Comparison of ENCODE assay signal across 9 cellular contexts in the genomic region with DNA sequence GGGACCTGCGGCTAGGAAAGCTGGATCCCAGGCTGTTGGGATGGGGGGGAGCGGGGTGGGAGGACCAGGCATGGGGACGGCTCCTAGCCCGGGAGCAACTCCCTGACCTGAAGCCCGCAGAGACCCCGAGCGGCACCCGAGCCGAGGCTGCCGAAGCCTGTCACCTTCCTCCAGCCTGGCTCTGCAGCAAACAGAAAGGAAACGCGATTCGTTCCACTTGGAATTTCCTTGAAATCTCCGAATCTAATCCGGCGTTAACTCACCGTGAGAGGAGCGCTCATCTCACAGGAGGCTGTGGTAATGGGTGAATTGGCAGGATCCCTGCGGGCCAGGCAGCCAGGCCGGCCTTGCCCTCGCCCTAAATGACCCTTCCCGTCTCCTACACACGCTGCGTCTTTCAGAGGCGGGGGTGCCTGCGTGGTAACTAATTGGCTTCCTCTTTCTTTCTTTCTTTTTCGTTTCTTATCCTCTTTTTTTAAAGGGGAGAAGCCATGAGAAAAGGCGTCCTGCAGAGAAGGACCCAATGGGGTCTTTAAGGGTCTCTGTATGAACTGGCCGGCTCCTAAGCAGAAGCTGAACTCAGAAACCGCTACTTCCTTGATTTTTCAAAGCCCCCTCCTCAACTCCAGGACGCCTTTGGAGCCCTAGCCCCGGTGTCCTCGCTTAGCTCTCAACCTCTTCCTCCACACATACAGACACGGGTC. TPM values are rescaled to one million over a fixed set of nuclear protein-coding genes. Genes with fewer than 3 reads are reported as not detected.
A peak's percentile ranks its signal among the peaks of the same experiment; 100 is the strongest.
DNase-seq lines count a peak whose midpoint lies in the region; ATAC-seq, FAIRE-seq and TF ChIP-seq lines count a peak whose summit lies in the region.
"Had no signal": no experiment of that assay in that cellular context is flagged by ENCODE, and none has a peak within 500 bp of the region (broad histone marks: within the 10 kb centered on the region; RNA-seq: fewer than 3 reads in every experiment).

No MANE protein-coding gene starts in this region.

- peaks cover 94% of the 10 kb centered on the region for H3K27me3 Mint-ChIP-seq in CD4-positive, alpha-beta T cell
- H3K27me3 Mint-ChIP-seq in naive thymus-derived CD8-positive, alpha-beta T cell: peaks cover 43 to 92% (median 61%) of the 10 kb centered on the region in 5 donors

- FAIRE-seq in GM19239 (lab: Jason Lieb, UNC): no peak

- ATAC-seq in CD4-positive, alpha-beta T cell (ENCODE audit: poor library complexity): no peak
- no peak for ATAC-seq in naive thymus-derived CD8-positive, alpha-beta T cell

- no peaks in the 10 kb centered on the region for H3F3A ChIP-seq in GM23248 (ENCODE audit: insufficient read depth)

- no peaks in the 10 kb centered on the region for H3K79me2 ChIP-seq in GM23248 (ENCODE audit: insufficient read depth)

- TF ChIP-seq CTCF in CD4-positive, alpha-beta T cell (IDR thresholded peaks at IDR 0.05): no peak
- TF ChIP-seq CTCF in ascending aorta (IDR thresholded peaks at IDR 0.05): no peak
- no peak for TF ChIP-seq CTCF in GM10248 (IDR thresholded peaks at IDR 0.05; ENCODE audit: control extremely low read depth, extremely low read depth, low read depth, missing control alignments)

- in situ Hi-C loops in GM23248 (cut with MboI): no loop called here

- H3K9me2 ChIP-seq in GM23248 (ENCODE audit: insufficient read depth): no peaks in the 10 kb centered on the region

- H3K36me3 ChIP-seq in GM23248 (ENCODE audit: low read depth) (no peaks in the 10 kb centered on the region), ascending aorta (no peaks in the 10 kb centered on the region)

- 3 to 6% methylated on average over 32 to 34 of the region's 34 CpGs for WGBS in GM23248 (ENCODE audit: low coverage in 1 of 2, low lambda C conversion rate in 2 of 2, missing lambda C conversion rate in 2 of 2), 2 experiments

- no peaks in the 10 kb centered on the region for H4K20me1 ChIP-seq in GM23248 (ENCODE audit: insufficient read depth)

- peak overlapping the region; percentile 67 for H3K4me2 ChIP-seq in GM23248 (ENCODE audit: unreplicated experiment)

- H3K27ac ChIP-seq in CD4-positive, alpha-beta T cell (ENCODE audit: low read depth, low read length): no peak overlapping the region
- H3K27ac ChIP-seq in GM23248 (no peak overlapping the region), ascending aorta (no peak overlapping the region), caudate nucleus (ENCODE audit: low read depth, low read length) (no peak overlapping the region)

- peak overlapping the region; percentile 57 for H3K4me3 ChIP-seq in GM23248
- H3K4me3 ChIP-seq in ascending aorta: peak overlapping the region; percentile 54 to 62

- POLR2A ChIA-PET in CD4-positive, alpha-beta T cell (lab: Charles Lee): no interaction called here
- POLR2A ChIA-PET in naive thymus-derived CD8-positive, alpha-beta T cell (lab: Charles Lee): interaction anchor here (0.9 kb wide), 1 partner anchor 121 kb away, joined by 3 read pairs; no protein-coding TSS in a partner anchor
- POLR2A ChIA-PET in GM10248 (lab: Yijun Ruan, JAX): interaction anchor here (0.6 to 0.8 kb wide), 3 partner anchors 29 to 153 kb away, joined by 3 to 11 read pairs (median 3); no protein-coding TSS in a partner anchor

- peaks cover 32% of the 10 kb centered on the region for H3K4me1 Mint-ChIP-seq in CD4-positive, alpha-beta T cell (ENCODE audit: low read depth)
- H3K4me1 Mint-ChIP-seq in naive thymus-derived CD8-positive, alpha-beta T cell: peaks cover 12 to 62% (median 43%) of the 10 kb centered on the region in 4 donors

- no peaks in the 10 kb centered on the region for H3K9me3 ChIP-seq in CD4-positive, alpha-beta T cell (ENCODE audit: control insufficient read depth, low read length)
- no peaks in the 10 kb centered on the region for H3K9me3 ChIP-seq in GM23248 (ENCODE audit: low read depth)
- H3K9me3 ChIP-seq in ascending aorta: no peaks in the 10 kb centered on the region

- no peak overlapping the region for H3K27ac Mint-ChIP-seq in CD4-positive, alpha-beta T cell
- peak overlapping the region in 2 of 10 donors; percentile 10 to 57 for H3K27ac Mint-ChIP-seq in naive thymus-derived CD8-positive, alpha-beta T cell

- DNase-seq in CD4-positive, alpha-beta T cell: no peak
- DNase-seq in GM23248: peak; percentile 37
- no peak for DNase-seq in ascending aorta (ENCODE audit: low spot score in 2 of 2)
- peak in 1 of 10 donors; percentile 5 for DNase-seq in naive thymus-derived CD8-positive, alpha-beta T cell
- no peak for DNase-seq in GM19239 (ENCODE audit: insufficient read length, low spot score)
- DNase-seq in HK-2 (ENCODE audit: unreplicated experiment): no peak
- no peak for DNase-seq in GM10248 (ENCODE audit: extremely low spot score)
- no peak for DNase-seq in caudate nucleus (lab: John Stamatoyannopoulos, UW)

- H3K9me3 Mint-ChIP-seq in CD4-positive, alpha-beta T cell: no peaks in the 10 kb centered on the region
- H3K9me3 Mint-ChIP-seq in naive thymus-derived CD8-positive, alpha-beta T cell: peaks cover 0 to 3% (median 0%) of the 10 kb centered on the region in 9 donors

- H3K36me3 Mint-ChIP-seq in CD4-positive, alpha-beta T cell (ENCODE audit: low read depth): no peaks in the 10 kb centered on the region
- H3K36me3 Mint-ChIP-seq in naive thymus-derived CD8-positive, alpha-beta T cell: peaks cover 0 to 6% (median 4%) of the 10 kb centered on the region in 3 donors

- H3K4me3 Mint-ChIP-seq in CD4-positive, alpha-beta T cell: peak overlapping the region; percentile 65
- H3K4me3 Mint-ChIP-seq in naive thymus-derived CD8-positive, alpha-beta T cell: peak overlapping the region; percentile 61 to 88 (median 79)

- no peaks in the 10 kb centered on the region for H3K4me1 ChIP-seq in GM23248 (ENCODE audit: insufficient read depth)
- peaks cover 21 to 37% of the 10 kb centered on the region in 2 donors for H3K4me1 ChIP-seq in ascending aorta

- intact Hi-C loops in CD4-positive, alpha-beta T cell (cut with DNase I, micrococcal nuclease): loop anchor here in 1 of 2 experiments (5.0 to 10.0 kb wide), 2 partner anchors 439 to 462 kb away; a partner anchor contains a TSS
- intact Hi-C loops in ascending aorta (cut with DNase I): no loop called here

- peaks cover 89% of the 10 kb centered on the region for H3K27me3 ChIP-seq in CD4-positive, alpha-beta T cell (ENCODE audit: control insufficient read depth, insufficient read depth, low read length)
- H3K27me3 ChIP-seq in GM23248 (replicated peaks; ENCODE audit: insufficient read depth): peaks cover 98% of the 10 kb centered on the region
- peaks cover 55% of the 10 kb centered on the region for H3K27me3 ChIP-seq in ascending aorta

- CTCF ChIA-PET in CD4-positive, alpha-beta T cell (lab: Charles Lee): interaction anchor here (0.6 kb wide), 1 partner anchor 97 kb away, joined by 3 read pairs; no protein-coding TSS in a partner anchor
- CTCF ChIA-PET in GM10248 (lab: Yijun Ruan, JAX): interaction anchor here (0.8 to 8.0 kb wide), 11 partner anchors 10 to 346 kb away, joined by 3 to 58 read pairs (median 7); no protein-coding TSS in a partner anchor

- H3K9ac ChIP-seq in GM23248: no peak overlapping the region

- H2AFZ ChIP-seq in GM23248: no peak overlapping the region

RNA-seq across cellular contexts. Expression of a gene that starts 8.5 kb away (rescaled TPM):
- under 1 TPM; 0.03 to 0.11 TPM for total RNA-seq in CD4-positive, alpha-beta T cell
- total RNA-seq in GM23248 (2014; rRNA removed; shearing (Covaris generic)): not detected in 2 replicates
- 0.09 TPM in 1 of 2 replicates, not detected in the other for polyA plus RNA-seq in GM23248 (2016; fragmentation: Nextera tagmentation; extraction: Ambion mirVana)
- total RNA-seq in ascending aorta: not detected
- total RNA-seq in naive thymus-derived CD8-positive, alpha-beta T cell: 1 to 10 TPM; 8.5 to 8.7 TPM
- polyA plus RNA-seq in naive thymus-derived CD8-positive, alpha-beta T cell: under 1 TPM in 1 of 3 donors, not detected in 2; 0.12 TPM
- total RNA-seq: pulmonary artery endothelial cell had no signal
